Comparison of ENCODE assay signal across 1 cellular context in genomic region chr10:71724539-71724938, GRCh38.
TF ChIP-seq lines count a peak whose summit lies in the region.

No MANE protein-coding gene starts in this region.

TF ChIP-seq in GM23338, 12 proteins besides CTCF, POLR2A, EP300 and RAD21 (continued from another document):
- TF ChIP-seq ETS1 (IDR thresholded peaks at IDR 0.05): no peak
- TF ChIP-seq EZH2 (IDR thresholded peaks at IDR 0.05; ENCODE audit: low read depth, unreplicated experiment): no peak
- TF ChIP-seq ZNF462 (CRISPR knock-in tag; IDR thresholded peaks at IDR 0.05): no peak
- no peak for TF ChIP-seq ZNF331 (CRISPR knock-in tag; IDR thresholded peaks at IDR 0.05; ENCODE audit: low read depth)
- no peak for TF ChIP-seq CREB1 (CRISPR knock-in tag; IDR thresholded peaks at IDR 0.05; ENCODE audit: low read depth)
- TF ChIP-seq POLR2AphosphoS5 (IDR thresholded peaks at IDR 0.05; ENCODE audit: low read depth): no peak
- TF ChIP-seq EZH2phosphoT487 (IDR thresholded peaks at IDR 0.05; ENCODE audit: unreplicated experiment): no peak
- TF ChIP-seq REST (IDR thresholded peaks at IDR 0.05; ENCODE audit: unreplicated experiment): no peak
